ENCODE assay signal across 8 cellular contexts in the genomic region with DNA sequence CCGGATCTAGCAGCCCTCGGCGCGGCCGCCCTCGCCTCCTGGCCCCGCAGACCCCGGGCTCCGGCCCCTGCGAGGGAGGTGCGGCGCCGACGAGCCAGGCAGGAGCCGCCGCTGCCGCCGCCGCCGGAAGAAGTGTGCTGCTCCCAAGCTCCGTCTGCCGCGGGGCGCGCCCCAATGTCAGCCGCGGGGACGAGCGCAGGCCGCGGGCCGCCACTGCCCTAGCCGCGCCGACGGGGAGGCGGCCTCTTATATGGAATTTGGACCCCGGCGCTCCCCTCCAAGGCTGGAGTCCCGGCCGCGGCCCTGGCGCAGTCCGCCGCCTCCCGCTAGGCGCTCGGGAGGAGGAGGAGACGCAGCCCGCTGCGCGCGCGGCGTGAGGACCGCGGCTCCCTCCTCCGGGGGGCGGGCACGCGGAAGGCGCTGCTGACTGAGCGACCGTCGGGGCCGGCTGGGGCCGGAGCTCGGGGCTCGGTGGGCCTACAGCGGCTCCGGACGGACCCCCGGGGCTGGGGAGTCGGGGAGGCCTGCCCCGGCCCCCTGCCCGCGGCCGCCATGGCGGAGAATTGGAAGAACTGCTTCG. TPM values are rescaled to one million over a fixed set of nuclear protein-coding genes. Genes with fewer than 3 reads are reported as not detected.
DNase-seq lines count a peak whose midpoint lies in the region; ATAC-seq and TF ChIP-seq lines count a peak whose summit lies in the region.

A gene with protein sequence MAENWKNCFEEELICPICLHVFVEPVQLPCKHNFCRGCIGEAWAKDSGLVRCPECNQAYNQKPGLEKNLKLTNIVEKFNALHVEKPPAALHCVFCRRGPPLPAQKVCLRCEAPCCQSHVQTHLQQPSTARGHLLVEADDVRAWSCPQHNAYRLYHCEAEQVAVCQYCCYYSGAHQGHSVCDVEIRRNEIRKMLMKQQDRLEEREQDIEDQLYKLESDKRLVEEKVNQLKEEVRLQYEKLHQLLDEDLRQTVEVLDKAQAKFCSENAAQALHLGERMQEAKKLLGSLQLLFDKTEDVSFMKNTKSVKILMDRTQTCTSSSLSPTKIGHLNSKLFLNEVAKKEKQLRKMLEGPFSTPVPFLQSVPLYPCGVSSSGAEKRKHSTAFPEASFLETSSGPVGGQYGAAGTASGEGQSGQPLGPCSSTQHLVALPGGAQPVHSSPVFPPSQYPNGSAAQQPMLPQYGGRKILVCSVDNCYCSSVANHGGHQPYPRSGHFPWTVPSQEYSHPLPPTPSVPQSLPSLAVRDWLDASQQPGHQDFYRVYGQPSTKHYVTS (plus strand): TSS at position 414 of the 580 bp plus-strand sequence. CDS start 139 bp downstream, at position 553.

- H3K27me3 ChIP-seq in CD4-positive, CD25-positive, alpha-beta regulatory T cell (ENCODE audit: control insufficient read depth, insufficient read depth, low read length), result no peaks in the 10 kb centered on the region
- no peaks in the 10 kb centered on the region for H3K27me3 ChIP-seq in spleen (replicated peaks in 1 of 7)

- peak within 1 kb of the TSS; percentile 92 for H3K27ac ChIP-seq in CD4-positive, CD25-positive, alpha-beta regulatory T cell (ENCODE audit: insufficient read depth, low read length, poor library complexity, severe bottlenecking)
- H3K27ac ChIP-seq in spleen, result peak within 1 kb of the TSS; percentile 94 to 100 (median 98)

- peak within 1 kb of the TSS; percentile 84 for H3K4me3 ChIP-seq in CD4-positive, CD25-positive, alpha-beta regulatory T cell (ENCODE audit: low read depth, low read length)
- H3K4me3 ChIP-seq in iPS-18c (ENCODE audit: insufficient read depth, low read depth, low read length) (peak within 1 kb of the TSS; percentile 89), spleen (peak within 1 kb of the TSS; percentile 72 to 98 (median 90))

- H3K4me3 Mint-ChIP-seq in CD4-positive, CD25-positive, alpha-beta regulatory T cell, result peak within 1 kb of the TSS; percentile 90 to 98 (median 96)
- H3K4me3 Mint-ChIP-seq in T-helper 17 cell, result peak within 1 kb of the TSS; percentile 99
- H3K4me3 Mint-ChIP-seq in brain, result peak within 1 kb of the TSS; percentile 90 to 99 (median 95)

- H3K27me3 Mint-ChIP-seq in CD4-positive, CD25-positive, alpha-beta regulatory T cell, result no peaks in the 10 kb centered on the region
- no peaks in the 10 kb centered on the region for H3K27me3 Mint-ChIP-seq in T-helper 17 cell
- peaks cover 17% of the 10 kb centered on the region for H3K27me3 Mint-ChIP-seq in brain

- H3K27ac Mint-ChIP-seq in CD4-positive, CD25-positive, alpha-beta regulatory T cell, result peak within 1 kb of the TSS; percentile 92 to 98 (median 96)
- peak within 1 kb of the TSS; percentile 99 for H3K27ac Mint-ChIP-seq in T-helper 17 cell
- H3K27ac Mint-ChIP-seq in brain, result peak within 1 kb of the TSS; percentile 92 to 99 (median 99)

- ATAC-seq in CD4-positive, CD25-positive, alpha-beta regulatory T cell (ENCODE audit: low read depth in 2 of 2), result no peak
- ATAC-seq in HG03045 (IDR thresholded peaks at IDR 0.05; ENCODE audit: unreplicated experiment) (peak; percentile 11), T-helper 17 cell (no peak), GM19452 (IDR thresholded peaks at IDR 0.05; ENCODE audit: unreplicated experiment) (no peak), GM21529 (IDR thresholded peaks at IDR 0.05; ENCODE audit: unreplicated experiment) (no peak)

- TF ChIP-seq CTCF in brain (conservative IDR thresholded peaks at IDR 0.05), result no peak
- no peak for TF ChIP-seq CTCF in spleen (IDR thresholded peaks at IDR 0.05 in 8 of 11, conservative IDR thresholded peaks at IDR 0.05 in 3 of 11)

- H3K36me3 Mint-ChIP-seq in CD4-positive, CD25-positive, alpha-beta regulatory T cell, result peaks cover 3% of the 10 kb centered on the region
- peaks cover 2% of the 10 kb centered on the region for H3K36me3 Mint-ChIP-seq in T-helper 17 cell (ENCODE audit: low read depth)
- peaks cover 6% of the 10 kb centered on the region for H3K36me3 Mint-ChIP-seq in brain

- peaks cover 0 to 40% (median 25%) of the 10 kb centered on the region in 4 donors for H3K4me1 Mint-ChIP-seq in CD4-positive, CD25-positive, alpha-beta regulatory T cell
- peaks cover 39% of the 10 kb centered on the region for H3K4me1 Mint-ChIP-seq in T-helper 17 cell
- peaks cover 41% of the 10 kb centered on the region for H3K4me1 Mint-ChIP-seq in brain

- peaks cover 50% of the 10 kb centered on the region for H3K4me1 ChIP-seq in CD4-positive, CD25-positive, alpha-beta regulatory T cell (ENCODE audit: control insufficient read depth, insufficient read depth, low read length, poor library complexity, severe bottlenecking)
- peaks cover 27 to 55% (median 42%) of the 10 kb centered on the region in 6 donors for H3K4me1 ChIP-seq in spleen

- WGBS in spleen, 5 donors, result 0 to 1% (median 1%) methylated on average over 36 to 80 of the region's 80 CpGs

- DNase-seq in CD4-positive, CD25-positive, alpha-beta regulatory T cell, result peak; percentile 30 to 75 (median 67)
- DNase-seq in T-helper 17 cell (peak; percentile 43 to 50 (median 45)), spleen (peak; percentile 94)

- intact Hi-C loops in spleen (cut with DNase I; ENCODE audit: low total_unique reads), result no loop called here

- no peaks in the 10 kb centered on the region for H3K9me3 ChIP-seq in CD4-positive, CD25-positive, alpha-beta regulatory T cell (ENCODE audit: control insufficient read depth in 2 of 2, low read length in 2 of 2)
- H3K9me3 ChIP-seq in T-helper 17 cell (ENCODE audit: control insufficient read depth, low read length, poor library complexity, severe bottlenecking) (no peaks in the 10 kb centered on the region), iPS-18c (ENCODE audit: control insufficient read depth, insufficient read depth, low read length) (no peaks in the 10 kb centered on the region), spleen (no peaks in the 10 kb centered on the region)

- H3K9me3 Mint-ChIP-seq in CD4-positive, CD25-positive, alpha-beta regulatory T cell, result peaks cover 0 to 2% (median 0%) of the 10 kb centered on the region in 7 donors
- H3K9me3 Mint-ChIP-seq in brain, result no peaks in the 10 kb centered on the region

- no peak for TF ChIP-seq POLR2A in spleen (IDR thresholded peaks at IDR 0.05)

- peaks cover 3% of the 10 kb centered on the region for H3K36me3 ChIP-seq in CD4-positive, CD25-positive, alpha-beta regulatory T cell (ENCODE audit: control insufficient read depth, insufficient read depth, low read length)
- H3K36me3 ChIP-seq in spleen, result peaks cover 0 to 18% (median 0%) of the 10 kb centered on the region in 6 donors

RNA-seq across cellular contexts. Expression of the gene that starts here (rescaled TPM):
- total RNA-seq in CD4-positive, CD25-positive, alpha-beta regulatory T cell, result 73.4 TPM
- 10 to 100 TPM; 30.2 to 38.3 (median 36.4) TPM for polyA plus RNA-seq in CD4-positive, CD25-positive, alpha-beta regulatory T cell
- 10 to 100 TPM; 63.6 to 73.0 TPM for total RNA-seq in T-helper 17 cell
- 97.4 TPM for polyA plus RNA-seq in brain (ENCODE audit: insufficient read depth, low read depth, low replicate concordance)
- 100 to 1,000 TPM in 2 of 7 donors, 10 to 100 TPM in 5; 86.3 to 116 (median 94.9) TPM for total RNA-seq in spleen
- 10 to 100 TPM; 23.5 to 37.6 (median 27.0) TPM for polyA plus RNA-seq in spleen
